Comparison of ENCODE assay signal across 18 cellular contexts in genomic region chr17:57106836-57107497, GRCh38. TPM values are rescaled to one million over a fixed set of nuclear protein-coding genes. Genes with fewer than 3 reads are reported as not detected.
DNase-seq lines count a peak whose midpoint lies in the region; ATAC-seq and TF ChIP-seq lines count a peak whose summit lies in the region.
"Had no signal": no experiment of that assay in that cellular context is flagged by ENCODE, and none has a peak within 500 bp of the region (broad histone marks: within the 10 kb centered on the region; RNA-seq: fewer than 3 reads in every experiment).

No MANE protein-coding gene starts in this region.

- H3K9me3 Mint-ChIP-seq in Caco-2 (ENCODE audit: unreplicated experiment) (no peaks in the 10 kb centered on the region), endothelial cell (ENCODE audit: unreplicated experiment) (no peaks in the 10 kb centered on the region)
- H3K9me3 Mint-ChIP-seq: brain had no signal

- peaks cover 8% of the 10 kb centered on the region for H3K36me3 ChIP-seq in Caco-2 (ENCODE audit: control insufficient read depth, insufficient read depth, low read length)
- H3K36me3 ChIP-seq in esophagus squamous epithelium = peaks cover 0 to 39% (median 0%) of the 10 kb centered on the region in 3 donors
- H3K36me3 ChIP-seq in psoas muscle (ENCODE audit: insufficient read depth in 1 of 2, low read depth in 1 of 2) = peaks cover 0 to 21% of the 10 kb centered on the region in 2 donors

- no peak overlapping the region for H3K4me3 ChIP-seq in Caco-2 (ENCODE audit: low read depth, low read length)
- no peak overlapping the region for H3K4me3 ChIP-seq in esophagus squamous epithelium
- no peak overlapping the region for H3K4me3 ChIP-seq in psoas muscle
- H3K4me3 ChIP-seq: SJSA1 had no signal

- no peak for TF ChIP-seq POLR2A in esophagus squamous epithelium (IDR thresholded peaks at IDR 0.05)

- intact Hi-C loops in Caco-2 (cut with micrococcal nuclease; ENCODE audit: unreplicated experiment) (no loop called here), esophagus squamous epithelium (cut with DNase I) (no loop called here), psoas muscle (cut with DNase I) (no loop called here)

- H3K9me3 ChIP-seq in Caco-2 (no peaks in the 10 kb centered on the region), esophagus squamous epithelium (no peaks in the 10 kb centered on the region), psoas muscle (no peaks in the 10 kb centered on the region)
- H3K9me3 ChIP-seq: SJSA1 had no signal

- H3K4me3 Mint-ChIP-seq in Caco-2 (ENCODE audit: unreplicated experiment) (no peak overlapping the region), endothelial cell (ENCODE audit: unreplicated experiment) (no peak overlapping the region)
- H3K4me3 Mint-ChIP-seq: brain had no signal

- H3K36me3 Mint-ChIP-seq in Caco-2 (ENCODE audit: insufficient read depth, unreplicated experiment) = peaks cover 41% of the 10 kb centered on the region
- peaks cover 4% of the 10 kb centered on the region for H3K36me3 Mint-ChIP-seq in endothelial cell (ENCODE audit: low read depth, unreplicated experiment)

- H3K27ac Mint-ChIP-seq in Caco-2 (ENCODE audit: unreplicated experiment) = peak overlapping the region; percentile 83
- no peak overlapping the region for H3K27ac Mint-ChIP-seq in endothelial cell (ENCODE audit: unreplicated experiment)

- CTCF ChIA-PET in Caco-2 (lab: Charles Lee) = interaction anchor here (0.6 to 1.5 kb wide), 4 partner anchors 21 to 677 kb away, joined by 3 to 5 read pairs (median 4); no protein-coding TSS in a partner anchor
- CTCF ChIA-PET in RWPE1 (lab: Yijun Ruan, JAX) = interaction anchor here (0.6 kb wide), 1 partner anchor 655 kb away, joined by 4 read pairs; no protein-coding TSS in a partner anchor

- no peaks in the 10 kb centered on the region for H3K27me3 Mint-ChIP-seq in Caco-2 (ENCODE audit: insufficient read depth, unreplicated experiment)
- peaks cover 5% of the 10 kb centered on the region for H3K27me3 Mint-ChIP-seq in endothelial cell (ENCODE audit: unreplicated experiment)

- TF ChIP-seq CTCF in Caco-2 (IDR thresholded peaks at IDR 0.05; ENCODE audit: insufficient read depth in 1 of 2, low read depth in 1 of 2, low read length in 1 of 2, severe bottlenecking in 1 of 2, unreplicated experiment in 1 of 2) (no peak), RWPE1 (conservative IDR thresholded peaks at IDR 0.05; ENCODE audit: low read depth) (no peak), esophagus squamous epithelium (IDR thresholded peaks at IDR 0.05) (no peak), psoas muscle (IDR thresholded peaks at IDR 0.05) (no peak), endothelial cell (IDR thresholded peaks at IDR 0.05; ENCODE audit: unreplicated experiment) (no peak)

- BruUV-seq in Caco-2 (replicated peaks; lab: Mats Ljungman, UMichigan) = no TSS peak

- 87 to 94% methylated on average over 8 to 12 of the region's 14 CpGs for WGBS in esophagus squamous epithelium, 2 donors
- 80 to 89% (median 87%) methylated on average over 14 of the region's 14 CpGs for WGBS in psoas muscle, 3 donors

- H3K4me1 Mint-ChIP-seq in Caco-2 (ENCODE audit: low read depth, unreplicated experiment) (peaks cover 6% of the 10 kb centered on the region), endothelial cell (ENCODE audit: unreplicated experiment) (no peaks in the 10 kb centered on the region)

- H3K27me3 ChIP-seq in Caco-2 (replicated peaks; ENCODE audit: control insufficient read depth, insufficient read depth, low read length) (no peaks in the 10 kb centered on the region), esophagus squamous epithelium (no peaks in the 10 kb centered on the region), psoas muscle (ENCODE audit: insufficient read depth in 3 of 3, low read length in 2 of 3) (no peaks in the 10 kb centered on the region)
- H3K27me3 ChIP-seq: SJSA1 had no signal

- POLR2A ChIA-PET in Caco-2 (lab: Charles Lee) (interaction anchor here (1.0 kb wide), 1 partner anchor 21 kb away, joined by 5 read pairs; no protein-coding TSS in a partner anchor), RWPE1 (lab: Yijun Ruan, JAX; ENCODE audit: low non-redundant PET) (interaction anchor here (0.7 kb wide), 1 partner anchor 10 kb away, joined by 3 read pairs; no protein-coding TSS in a partner anchor)

- ATAC-seq in psoas muscle = no peak
- no peak for ATAC-seq in HG02970 (IDR thresholded peaks at IDR 0.05; ENCODE audit: low FRiP score, unreplicated experiment)

- H3K27ac ChIP-seq in RWPE1 (peak overlapping the region; percentile 67), esophagus squamous epithelium (peak overlapping the region; percentile 25 to 74 (median 60)), psoas muscle (peak overlapping the region; percentile 92)
- H3K27ac ChIP-seq: KMS-11, SJSA1 had no signal

- H3K4me1 ChIP-seq in Caco-2 (peaks cover 13% of the 10 kb centered on the region), esophagus squamous epithelium (peaks cover 16 to 66% (median 33%) of the 10 kb centered on the region in 3 donors), psoas muscle (peaks cover 83% of the 10 kb centered on the region)

- DNase-seq in Caco-2 = no peak
- no peak for DNase-seq in RWPE1 (ENCODE audit: low spot score)
- DNase-seq in esophagus squamous epithelium (lab: John Stamatoyannopoulos, UW) = no peak
- no peak for DNase-seq in psoas muscle
- no peak for DNase-seq in endothelial cell (ENCODE audit: low spot score)
- DNase-seq in DMS79 (lab: John Stamatoyannopoulos, UW) = no peak
- DNase-seq in NCI-H1048 (lab: John Stamatoyannopoulos, UW) = no peak
- DNase-seq: activated CD4-positive, alpha-beta T cell treated with anti-CD3 and anti-CD28 coated beads for 48 hours; activated naive CD4-positive, alpha-beta T cell treated with anti-CD3 and anti-CD28 coated beads, Interleukin-2, amount 50 U/mL, for 16 hours; effector CD4-positive, alpha-beta T cell; GDM1; NCI-H1417 treated with DMSO at 0.1 percent for 48 hours; NK-92 treated with Interleukin-12 subunit alpha and Interleukin-12 subunit beta, amount 100 ng/mL, for 24 hours; stimulated activated naive CD4-positive, alpha-beta T cell treated with Interleukin-2 at 50 U/mL for 16 hours had no signal

RNA-seq across cellular contexts. Expression of gene AKAP1, which starts 21.9 kb away (rescaled TPM):
- total RNA-seq in Caco-2 (2022) (87.1 and 87.2 TPM in 2 replicates), esophagus squamous epithelium (10 to 100 TPM; 22.6 to 51.9 (median 33.3) TPM), psoas muscle (100 to 1,000 TPM in 2 of 4 donors, 10 to 100 TPM in 2; 86.0 to 231 (median 105) TPM), endothelial cell (ENCODE audit: unreplicated experiment) (24.6 TPM)
- 100 to 1,000 TPM in 1 of 3 donors, 10 to 100 TPM in 2; 42.3 to 127 (median 61.6) TPM for polyA plus RNA-seq in psoas muscle
